12 cellular contexts compared by ENCODE assay signal in the genomic region with DNA sequence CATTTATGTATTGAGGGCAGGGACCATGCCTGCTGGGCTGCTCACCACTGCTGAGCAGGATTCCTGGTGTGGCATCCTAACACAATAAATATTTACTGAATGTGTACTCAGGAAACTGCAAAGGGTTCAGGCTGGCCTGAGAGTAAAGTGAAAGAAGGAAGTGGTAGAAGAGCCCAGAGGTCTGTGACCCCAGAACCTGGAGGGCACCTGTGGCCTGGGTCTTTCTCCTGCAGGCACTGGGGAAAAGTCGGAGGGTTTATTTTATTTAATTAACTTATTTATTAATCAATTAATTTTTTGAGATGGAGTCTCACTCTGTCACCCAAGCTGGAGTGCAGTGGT. TPM values are rescaled to one million over a fixed set of nuclear protein-coding genes. Genes with fewer than 3 reads are reported as not detected.
DNase-seq lines count a peak whose midpoint lies in the region; ATAC-seq and TF ChIP-seq lines count a peak whose summit lies in the region.
"Had no signal": no experiment of that assay in that cellular context is flagged by ENCODE, and none has a peak within 500 bp of the region (broad histone marks: within the 10 kb centered on the region; RNA-seq: fewer than 3 reads in every experiment).

No MANE protein-coding gene starts in this region.

- POLR2A ChIA-PET in activated CD4-positive, alpha-beta T cell treated with anti-CD3 and anti-CD28 coated beads, Interleukin-2, amount 10 ng/mL, durations not matched to agents 7 days and 5 days (lab: Charles Lee), result no interaction called here

- no peaks in the 10 kb centered on the region for H3K27me3 Mint-ChIP-seq in activated CD4-positive, alpha-beta T cell treated with anti-CD3 and anti-CD28 coated beads, Interleukin-2, amount 10 ng/mL, durations not matched to agents 7 days and 5 days
- H3K27me3 Mint-ChIP-seq in stimulated activated naive CD8-positive, alpha-beta T cell treated with anti-CD3 and anti-CD28 coated beads, Interleukin-15, amount 100 ng/mL, for 72 hours, result no peaks in the 10 kb centered on the region

- no peak for TF ChIP-seq CTCF in OCI-LY1 (IDR thresholded peaks at IDR 0.05; ENCODE audit: low read length)
- no peak for TF ChIP-seq CTCF in esophagus squamous epithelium (IDR thresholded peaks at IDR 0.05)
- TF ChIP-seq CTCF in foreskin keratinocyte (conservative IDR thresholded peaks at IDR 0.05), result no peak

- peak overlapping the region; percentile 98 for H3K27ac ChIP-seq in OCI-LY1 (ENCODE audit: low read depth, low read length, poor library complexity, severe bottlenecking)
- H3K27ac ChIP-seq in esophagus squamous epithelium, result peak overlapping the region; percentile 19 to 93 (median 83)
- H3K27ac ChIP-seq in foreskin keratinocyte, result no peak overlapping the region

- H4K20me1 ChIP-seq in OCI-LY1 (ENCODE audit: insufficient read depth, low read length), result no peaks in the 10 kb centered on the region

- DNase-seq in activated CD4-positive, alpha-beta T cell treated with anti-CD3 and anti-CD28 coated beads, Interleukin-2, amount 10 ng/mL, durations not matched to agents 7 days and 5 days, result no peak
- DNase-seq in activated CD4-positive, alpha-beta T cell treated with anti-CD3 and anti-CD28 coated beads for 1 hour, result no peak
- DNase-seq in esophagus squamous epithelium (lab: John Stamatoyannopoulos, UW), result no peak
- DNase-seq in stimulated activated naive CD8-positive, alpha-beta T cell treated with anti-CD3 and anti-CD28 coated beads, Interleukin-15, amount 100 ng/mL, for 72 hours, result no peak
- no peak for DNase-seq in foreskin keratinocyte
- DNase-seq in NCI-H128 (lab: John Stamatoyannopoulos, UW; ENCODE audit: unreplicated experiment), result no peak
- DNase-seq: amygdala, NCI-H2171 treated with DMSO at 0.1 percent for 48 hours, T1000 had no signal

- CTCF ChIA-PET in activated CD4-positive, alpha-beta T cell treated with anti-CD3 and anti-CD28 coated beads, Interleukin-2, amount 10 ng/mL, durations not matched to agents 7 days and 5 days (lab: Charles Lee), result interaction anchor here (0.7 to 1.5 kb wide), 3 partner anchors 15 to 441 kb away, joined by 3 to 5 read pairs (median 3); no protein-coding TSS in a partner anchor

- peak overlapping the region; percentile 68; the same call in 1 of the 2 replicates for H3K9ac ChIP-seq in OCI-LY1 (ENCODE audit: low read length)

- H3K36me3 ChIP-seq in OCI-LY1 (ENCODE audit: insufficient read depth, low read length), result no peaks in the 10 kb centered on the region
- no peaks in the 10 kb centered on the region for H3K36me3 ChIP-seq in esophagus squamous epithelium

- H3K4me1 ChIP-seq in OCI-LY1 (ENCODE audit: insufficient read depth, low read length, severe bottlenecking), result peaks cover 64% of the 10 kb centered on the region
- H3K4me1 ChIP-seq in esophagus squamous epithelium, result peaks cover 21 to 88% (median 57%) of the 10 kb centered on the region in 3 donors
- H3K4me1 ChIP-seq in foreskin keratinocyte, result peaks cover 8% of the 10 kb centered on the region

- H3K4me3 ChIP-seq in OCI-LY1 (ENCODE audit: low read depth, low read length, poor library complexity, severe bottlenecking) (no peak overlapping the region), esophagus squamous epithelium (no peak overlapping the region)
- H3K4me3 ChIP-seq: lung had no signal

- H3K36me3 Mint-ChIP-seq in activated CD4-positive, alpha-beta T cell treated with anti-CD3 and anti-CD28 coated beads, Interleukin-2, amount 10 ng/mL, durations not matched to agents 7 days and 5 days (ENCODE audit: low read depth), result no peaks in the 10 kb centered on the region

- peak overlapping the region; percentile 75 for H3K4me3 Mint-ChIP-seq in activated CD4-positive, alpha-beta T cell treated with anti-CD3 and anti-CD28 coated beads, Interleukin-2, amount 10 ng/mL, durations not matched to agents 7 days and 5 days
- H3K4me3 Mint-ChIP-seq in stimulated activated naive CD8-positive, alpha-beta T cell treated with anti-CD3 and anti-CD28 coated beads, Interleukin-15, amount 100 ng/mL, for 72 hours, result peak overlapping the region; percentile 49 to 83

- peak overlapping the region; percentile 94 for H3K27ac Mint-ChIP-seq in activated CD4-positive, alpha-beta T cell treated with anti-CD3 and anti-CD28 coated beads, Interleukin-2, amount 10 ng/mL, durations not matched to agents 7 days and 5 days
- H3K27ac Mint-ChIP-seq in stimulated activated naive CD8-positive, alpha-beta T cell treated with anti-CD3 and anti-CD28 coated beads, Interleukin-15, amount 100 ng/mL, for 72 hours, result peak overlapping the region in 1 of 2 donors; percentile 10

- H3K79me2 ChIP-seq in OCI-LY1 (ENCODE audit: insufficient read depth, low read length), result no peaks in the 10 kb centered on the region

- no peak for ATAC-seq in stimulated activated naive CD8-positive, alpha-beta T cell treated with anti-CD3 and anti-CD28 coated beads, Interleukin-15, amount 100 ng/mL, for 72 hours
- no peak for ATAC-seq in foreskin keratinocyte
- ATAC-seq in GM21825 (IDR thresholded peaks at IDR 0.05; ENCODE audit: unreplicated experiment), result no peak

- no peaks in the 10 kb centered on the region for H3K9me3 ChIP-seq in OCI-LY1 (ENCODE audit: low read length)
- no peaks in the 10 kb centered on the region for H3K9me3 ChIP-seq in esophagus squamous epithelium

- no peaks in the 10 kb centered on the region for H3K9me2 ChIP-seq in OCI-LY1 (ENCODE audit: low read depth, low read length)

- intact Hi-C loops in esophagus squamous epithelium (cut with DNase I), result loop anchor here (5.0 kb wide), 1 partner anchor 66 kb away; a partner anchor contains a TSS

- H3K4me1 Mint-ChIP-seq in activated CD4-positive, alpha-beta T cell treated with anti-CD3 and anti-CD28 coated beads, Interleukin-2, amount 10 ng/mL, durations not matched to agents 7 days and 5 days, result peaks cover 65% of the 10 kb centered on the region
- H3K4me1 Mint-ChIP-seq in stimulated activated naive CD8-positive, alpha-beta T cell treated with anti-CD3 and anti-CD28 coated beads, Interleukin-15, amount 100 ng/mL, for 72 hours, result peaks cover 55% of the 10 kb centered on the region

- H2AFZ ChIP-seq in OCI-LY1 (ENCODE audit: low read length), result no peak overlapping the region

- peaks cover 8% of the 10 kb centered on the region for H3F3A ChIP-seq in OCI-LY1 (ENCODE audit: insufficient read depth, low read length)

- no peaks in the 10 kb centered on the region for H3K9me3 Mint-ChIP-seq in activated CD4-positive, alpha-beta T cell treated with anti-CD3 and anti-CD28 coated beads, Interleukin-2, amount 10 ng/mL, durations not matched to agents 7 days and 5 days
- H3K9me3 Mint-ChIP-seq in stimulated activated naive CD8-positive, alpha-beta T cell treated with anti-CD3 and anti-CD28 coated beads, Interleukin-15, amount 100 ng/mL, for 72 hours, result no peaks in the 10 kb centered on the region

- peak overlapping the region; percentile 48 for H3K4me2 ChIP-seq in OCI-LY1 (ENCODE audit: low read length)

- no peaks in the 10 kb centered on the region for H3K27me3 ChIP-seq in OCI-LY1 (ENCODE audit: insufficient read depth, low read length)
- H3K27me3 ChIP-seq in esophagus squamous epithelium, result no peaks in the 10 kb centered on the region
- no peaks in the 10 kb centered on the region for H3K27me3 ChIP-seq in foreskin keratinocyte

- WGBS in esophagus squamous epithelium, 2 donors, result 68 to 87% methylated on average over 1 of the region's 1 CpG

- no peak for TF ChIP-seq POLR2A in esophagus squamous epithelium (IDR thresholded peaks at IDR 0.05)

RNA-seq across cellular contexts. Expression of a gene that starts 28.2 kb away (rescaled TPM):
- total RNA-seq in activated CD4-positive, alpha-beta T cell treated with anti-CD3 and anti-CD28 coated beads, Interleukin-2, amount 10 ng/mL, durations not matched to agents 7 days and 5 days, result 10 to 100 TPM; 74.3 to 75.5 TPM
- total RNA-seq in esophagus squamous epithelium (10 to 100 TPM; 58.4 to 88.4 (median 72.3) TPM), foreskin keratinocyte (27.6 and 37.6 TPM in 2 replicates)
- 89.9 and 92.2 TPM in 2 replicates for polyA plus RNA-seq in foreskin keratinocyte

RNA-seq across cellular contexts. Expression of a gene that starts 53.6 kb away (rescaled TPM):
- 10 to 100 TPM; 14.3 to 17.1 TPM for total RNA-seq in activated CD4-positive, alpha-beta T cell treated with anti-CD3 and anti-CD28 coated beads, Interleukin-2, amount 10 ng/mL, durations not matched to agents 7 days and 5 days
- total RNA-seq in esophagus squamous epithelium (10 to 100 TPM in 2 of 4 donors, 1 to 10 TPM in 2; 3.8 to 21.0 (median 7.6) TPM), foreskin keratinocyte (5.7 and 6.2 TPM in 2 replicates)
- polyA plus RNA-seq in foreskin keratinocyte, result 2.5 and 3.2 TPM in 2 replicates
